Comparison of ENCODE assay signal across 1 cellular context in the genomic region with DNA sequence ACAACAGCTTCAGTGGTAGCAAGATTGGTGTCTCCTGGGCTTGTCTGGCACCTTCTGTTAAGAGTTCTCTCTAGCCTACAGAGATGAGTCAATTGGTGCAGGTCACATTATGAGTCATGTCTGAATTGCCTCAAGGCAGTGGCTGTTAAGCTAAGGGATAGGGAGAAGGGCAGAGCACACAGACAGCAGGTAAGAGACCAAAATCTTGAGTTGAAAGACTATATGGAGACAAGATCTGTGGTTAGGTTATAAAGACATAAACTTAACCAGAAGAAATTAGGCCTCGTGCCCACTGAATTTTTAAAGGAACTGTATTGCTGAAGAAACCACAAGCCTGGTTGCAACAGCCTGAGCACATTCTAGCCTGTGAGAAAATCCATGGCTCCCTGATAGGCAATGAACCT.
TF ChIP-seq lines count a peak whose summit lies in the region.

No MANE protein-coding gene starts in this region.

TF ChIP-seq in HepG2, 621 proteins besides CTCF, POLR2A, EP300 and RAD21:
- no peak for TF ChIP-seq ZNF546 (CRISPR knock-in tag; conservative IDR thresholded peaks at IDR 0.05)
- no peak for TF ChIP-seq SRSF4 (IDR thresholded peaks at IDR 0.05; ENCODE audit: low read depth, low read length, poor library complexity, severe bottlenecking)
- TF ChIP-seq ZFP36 (IDR thresholded peaks at IDR 0.05; ENCODE audit: borderline replicate concordance, low read depth, low read length, partially characterized antibody): no peak
- TF ChIP-seq, protein P1, sequence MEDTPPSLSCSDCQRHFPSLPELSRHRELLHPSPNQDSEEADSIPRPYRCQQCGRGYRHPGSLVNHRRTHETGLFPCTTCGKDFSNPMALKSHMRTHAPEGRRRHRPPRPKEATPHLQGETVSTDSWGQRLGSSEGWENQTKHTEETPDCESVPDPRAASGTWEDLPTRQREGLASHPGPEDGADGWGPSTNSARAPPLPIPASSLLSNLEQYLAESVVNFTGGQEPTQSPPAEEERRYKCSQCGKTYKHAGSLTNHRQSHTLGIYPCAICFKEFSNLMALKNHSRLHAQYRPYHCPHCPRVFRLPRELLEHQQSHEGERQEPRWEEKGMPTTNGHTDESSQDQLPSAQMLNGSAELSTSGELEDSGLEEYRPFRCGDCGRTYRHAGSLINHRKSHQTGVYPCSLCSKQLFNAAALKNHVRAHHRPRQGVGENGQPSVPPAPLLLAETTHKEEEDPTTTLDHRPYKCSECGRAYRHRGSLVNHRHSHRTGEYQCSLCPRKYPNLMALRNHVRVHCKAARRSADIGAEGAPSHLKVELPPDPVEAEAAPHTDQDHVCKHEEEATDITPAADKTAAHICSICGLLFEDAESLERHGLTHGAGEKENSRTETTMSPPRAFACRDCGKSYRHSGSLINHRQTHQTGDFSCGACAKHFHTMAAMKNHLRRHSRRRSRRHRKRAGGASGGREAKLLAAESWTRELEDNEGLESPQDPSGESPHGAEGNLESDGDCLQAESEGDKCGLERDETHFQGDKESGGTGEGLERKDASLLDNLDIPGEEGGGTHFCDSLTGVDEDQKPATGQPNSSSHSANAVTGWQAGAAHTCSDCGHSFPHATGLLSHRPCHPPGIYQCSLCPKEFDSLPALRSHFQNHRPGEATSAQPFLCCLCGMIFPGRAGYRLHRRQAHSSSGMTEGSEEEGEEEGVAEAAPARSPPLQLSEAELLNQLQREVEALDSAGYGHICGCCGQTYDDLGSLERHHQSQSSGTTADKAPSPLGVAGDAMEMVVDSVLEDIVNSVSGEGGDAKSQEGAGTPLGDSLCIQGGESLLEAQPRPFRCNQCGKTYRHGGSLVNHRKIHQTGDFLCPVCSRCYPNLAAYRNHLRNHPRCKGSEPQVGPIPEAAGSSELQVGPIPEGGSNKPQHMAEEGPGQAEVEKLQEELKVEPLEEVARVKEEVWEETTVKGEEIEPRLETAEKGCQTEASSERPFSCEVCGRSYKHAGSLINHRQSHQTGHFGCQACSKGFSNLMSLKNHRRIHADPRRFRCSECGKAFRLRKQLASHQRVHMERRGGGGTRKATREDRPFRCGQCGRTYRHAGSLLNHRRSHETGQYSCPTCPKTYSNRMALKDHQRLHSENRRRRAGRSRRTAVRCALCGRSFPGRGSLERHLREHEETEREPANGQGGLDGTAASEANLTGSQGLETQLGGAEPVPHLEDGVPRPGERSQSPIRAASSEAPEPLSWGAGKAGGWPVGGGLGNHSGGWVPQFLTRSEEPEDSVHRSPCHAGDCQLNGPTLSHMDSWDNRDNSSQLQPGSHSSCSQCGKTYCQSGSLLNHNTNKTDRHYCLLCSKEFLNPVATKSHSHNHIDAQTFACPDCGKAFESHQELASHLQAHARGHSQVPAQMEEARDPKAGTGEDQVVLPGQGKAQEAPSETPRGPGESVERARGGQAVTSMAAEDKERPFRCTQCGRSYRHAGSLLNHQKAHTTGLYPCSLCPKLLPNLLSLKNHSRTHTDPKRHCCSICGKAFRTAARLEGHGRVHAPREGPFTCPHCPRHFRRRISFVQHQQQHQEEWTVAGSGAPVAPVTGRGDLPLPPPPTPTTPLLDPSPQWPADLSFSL (CRISPR knock-in tag; IDR thresholded peaks at IDR 0.05): no peak
- TF ChIP-seq FLYWCH1 (CRISPR knock-in tag; IDR thresholded peaks at IDR 0.05): no peak
- no peak for TF ChIP-seq NFIB (CRISPR knock-in tag; IDR thresholded peaks at IDR 0.05; ENCODE audit: borderline replicate concordance)
- TF ChIP-seq MAX (IDR thresholded peaks at IDR 0.05): no peak
- TF ChIP-seq ZNF530 (CRISPR knock-in tag; IDR thresholded peaks at IDR 0.05; ENCODE audit: low read depth): no peak
- no peak for TF ChIP-seq ZFP36L1 (CRISPR knock-in tag; IDR thresholded peaks at IDR 0.05)
- TF ChIP-seq ATF7 (IDR thresholded peaks at IDR 0.05): no peak
- TF ChIP-seq ATF7 (CRISPR knock-in tag; IDR thresholded peaks at IDR 0.05): no peak
- TF ChIP-seq, protein P2, sequence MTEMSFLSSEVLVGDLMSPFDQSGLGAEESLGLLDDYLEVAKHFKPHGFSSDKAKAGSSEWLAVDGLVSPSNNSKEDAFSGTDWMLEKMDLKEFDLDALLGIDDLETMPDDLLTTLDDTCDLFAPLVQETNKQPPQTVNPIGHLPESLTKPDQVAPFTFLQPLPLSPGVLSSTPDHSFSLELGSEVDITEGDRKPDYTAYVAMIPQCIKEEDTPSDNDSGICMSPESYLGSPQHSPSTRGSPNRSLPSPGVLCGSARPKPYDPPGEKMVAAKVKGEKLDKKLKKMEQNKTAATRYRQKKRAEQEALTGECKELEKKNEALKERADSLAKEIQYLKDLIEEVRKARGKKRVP (CRISPR knock-in tag; IDR thresholded peaks at IDR 0.05): no peak
- TF ChIP-seq CREM (IDR thresholded peaks at IDR 0.05): no peak
- TF ChIP-seq CREM (CRISPR knock-in tag; IDR thresholded peaks at IDR 0.05): no peak
- TF ChIP-seq YY1 (IDR thresholded peaks at IDR 0.05; ENCODE audit: insufficient read depth, insufficient replicate concordance, low read depth, low read length): no peak
- no peak for TF ChIP-seq POGK (CRISPR knock-in tag; conservative IDR thresholded peaks at IDR 0.05)
- TF ChIP-seq KDM5B (CRISPR knock-in tag; IDR thresholded peaks at IDR 0.05; ENCODE audit: borderline replicate concordance): no peak
- TF ChIP-seq YEATS4 (CRISPR knock-in tag; IDR thresholded peaks at IDR 0.05; ENCODE audit: borderline replicate concordance): no peak
- no peak for TF ChIP-seq ZNF138 (CRISPR knock-in tag; IDR thresholded peaks at IDR 0.05; ENCODE audit: low read depth)
